Comparison of ENCODE assay signal across 14 cellular contexts in genomic region chr4:30904593-30904992, GRCh38.
"Had no signal": no experiment of that assay in that cellular context is flagged by ENCODE, and none has a peak within 500 bp of the region (broad histone marks: within the 10 kb centered on the region; RNA-seq: fewer than 3 reads in every experiment).

No MANE protein-coding gene starts in this region.

- H3K36me3 ChIP-seq: ascending aorta, right lobe of liver, upper lobe of right lung had no signal

- H3K9me3 ChIP-seq: ascending aorta, psoas muscle, right lobe of liver, upper lobe of right lung had no signal

- H3K4me3 Mint-ChIP-seq: activated CD8-positive, alpha-beta memory T cell treated with anti-CD3 and anti-CD28 coated beads, Interleukin-2, amount 10 ng/mL, durations not matched to agents 7 days and 5 days; activated naive CD4-positive, alpha-beta T cell treated with anti-CD3 and anti-CD28 coated beads, Interleukin-2, amount 10 ng/mL, durations not matched to agents 7 days and 5 days; stimulated activated naive CD8-positive, alpha-beta T cell treated with anti-CD3 and anti-CD28 coated beads, Interleukin-15, Interleukin-2, amounts not matched to agents 100 ng/mL and 50 ng/mL, for 24 hours had no signal

- H3K4me1 ChIP-seq: psoas muscle, right lobe of liver, upper lobe of right lung had no signal

- H3K27ac Mint-ChIP-seq: activated CD8-positive, alpha-beta memory T cell treated with anti-CD3 and anti-CD28 coated beads, Interleukin-2, amount 10 ng/mL, durations not matched to agents 7 days and 5 days; activated naive CD4-positive, alpha-beta T cell treated with anti-CD3 and anti-CD28 coated beads, Interleukin-2, amount 10 ng/mL, durations not matched to agents 7 days and 5 days; stimulated activated naive CD8-positive, alpha-beta T cell treated with anti-CD3 and anti-CD28 coated beads, Interleukin-15, Interleukin-2, amounts not matched to agents 100 ng/mL and 50 ng/mL, for 24 hours had no signal

- H3K4me1 Mint-ChIP-seq: activated CD8-positive, alpha-beta memory T cell treated with anti-CD3 and anti-CD28 coated beads, Interleukin-2, amount 10 ng/mL, durations not matched to agents 7 days and 5 days; activated naive CD4-positive, alpha-beta T cell treated with anti-CD3 and anti-CD28 coated beads, Interleukin-2, amount 10 ng/mL, durations not matched to agents 7 days and 5 days had no signal

- DNase-seq: activated CD4-positive, alpha-beta T cell treated with anti-CD3 and anti-CD28 coated beads, Interleukin-2, amount 50 U/mL, for 48 hours; activated CD8-positive, alpha-beta memory T cell treated with anti-CD3 and anti-CD28 coated beads, Interleukin-2, amount 10 ng/mL, durations not matched to agents 7 days and 5 days; activated naive CD4-positive, alpha-beta T cell treated with anti-CD3 and anti-CD28 coated beads, Interleukin-2, amount 10 ng/mL, durations not matched to agents 7 days and 5 days; activated T-cell treated with anti-CD3 and anti-CD28 coated beads, Interleukin-2, amount 50 U/mL, for 1 hour; dorsolateral prefrontal cortex; islet precursor cell; left ventricle myocardium superior; mesenchymal stem cell; psoas muscle; right lobe of liver; T-helper 9 cell; upper lobe of right lung had no signal

- H3K27me3 Mint-ChIP-seq: activated CD8-positive, alpha-beta memory T cell treated with anti-CD3 and anti-CD28 coated beads, Interleukin-2, amount 10 ng/mL, durations not matched to agents 7 days and 5 days; activated naive CD4-positive, alpha-beta T cell treated with anti-CD3 and anti-CD28 coated beads, Interleukin-2, amount 10 ng/mL, durations not matched to agents 7 days and 5 days; stimulated activated naive CD8-positive, alpha-beta T cell treated with anti-CD3 and anti-CD28 coated beads, Interleukin-15, Interleukin-2, amounts not matched to agents 100 ng/mL and 50 ng/mL, for 24 hours had no signal

- H3K27me3 ChIP-seq: ascending aorta, dorsolateral prefrontal cortex, right lobe of liver, upper lobe of right lung had no signal

- H3K4me3 ChIP-seq: ascending aorta, dorsolateral prefrontal cortex, psoas muscle, right lobe of liver, upper lobe of right lung had no signal

- H3K27ac ChIP-seq: dorsolateral prefrontal cortex, psoas muscle, right lobe of liver, upper lobe of right lung had no signal

- ATAC-seq: activated CD8-positive, alpha-beta memory T cell treated with anti-CD3 and anti-CD28 coated beads, Interleukin-2, amount 10 ng/mL, durations not matched to agents 7 days and 5 days; left ventricle myocardium superior; psoas muscle; right lobe of liver; upper lobe of right lung had no signal

- H3K36me3 Mint-ChIP-seq: activated CD8-positive, alpha-beta memory T cell treated with anti-CD3 and anti-CD28 coated beads, Interleukin-2, amount 10 ng/mL, durations not matched to agents 7 days and 5 days; activated naive CD4-positive, alpha-beta T cell treated with anti-CD3 and anti-CD28 coated beads, Interleukin-2, amount 10 ng/mL, durations not matched to agents 7 days and 5 days had no signal
